ENCODE assay signal across 35 cellular contexts in the genomic region with DNA sequence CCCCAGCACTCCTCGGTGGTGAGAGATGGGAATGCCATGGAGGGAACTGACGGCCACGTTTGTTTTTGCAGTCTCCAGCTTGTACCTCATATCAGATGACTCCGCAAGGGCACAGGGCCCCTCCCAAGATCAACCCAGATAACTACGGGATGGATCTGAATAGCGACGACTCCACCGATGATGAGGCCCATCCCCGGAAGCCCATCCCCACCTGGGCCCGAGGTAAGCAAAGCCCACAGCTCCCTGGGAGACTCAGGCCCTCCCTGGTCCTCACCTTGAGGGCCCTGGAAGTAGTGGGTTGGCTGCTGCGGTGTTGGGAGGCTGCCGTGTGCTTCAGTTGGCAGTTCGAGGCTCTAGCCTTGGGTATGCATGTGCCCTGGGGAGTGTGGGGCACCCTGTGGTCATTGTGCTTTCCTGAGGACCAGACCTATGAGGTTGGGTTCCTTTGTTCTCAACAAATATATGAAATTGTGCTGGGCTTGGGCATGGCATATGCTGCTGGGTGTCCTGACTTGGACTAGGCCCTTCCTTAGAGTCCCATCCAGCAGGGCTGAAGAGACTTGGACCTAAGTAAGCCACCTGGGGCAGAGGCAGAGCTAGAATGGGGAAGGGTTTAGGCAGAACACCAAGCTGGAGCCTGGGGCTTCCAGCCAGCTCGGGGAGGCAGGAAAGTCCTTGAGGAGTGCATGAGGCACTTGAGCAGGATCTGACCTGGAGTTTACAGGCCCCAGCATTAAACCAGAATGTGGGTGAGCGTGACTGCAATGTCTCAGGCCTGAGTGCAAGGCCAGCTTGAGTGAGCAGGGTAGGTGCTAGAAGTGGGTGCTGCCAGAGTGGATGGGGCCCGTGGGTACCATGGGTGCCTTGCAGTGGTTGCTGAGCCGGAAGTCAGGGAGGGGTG. TPM values are rescaled to one million over a fixed set of nuclear protein-coding genes. Genes with fewer than 3 reads are reported as not detected.
A peak's percentile ranks its signal among the peaks of the same experiment; 100 is the strongest.
DNase-seq lines count a peak whose midpoint lies in the region; ATAC-seq and TF ChIP-seq lines count a peak whose summit lies in the region.
"Had no signal": no experiment of that assay in that cellular context is flagged by ENCODE, and none has a peak within 500 bp of the region (broad histone marks: within the 10 kb centered on the region; RNA-seq: fewer than 3 reads in every experiment).

No MANE protein-coding gene starts in this region.

- no peaks in the 10 kb centered on the region for H3K4me1 Mint-ChIP-seq in activated T-helper 1 cell treated with anti-CD3 and anti-CD28 coated beads, Interleukin-12 subunit alpha, Interleukin-12 subunit beta, Interleukin-2, Interleukin-4 antibody, amounts not matched to agents 30 ng/mL and 10 ng/mL and 1 ng/mL, durations not matched to agents 14 hours and 24 hours and 36 hours (ENCODE audit: low read depth)
- H3K4me1 Mint-ChIP-seq in neural crest cell = peaks cover 5% of the 10 kb centered on the region
- H3K4me1 Mint-ChIP-seq: activated CD4-positive, alpha-beta T cell treated with anti-CD3 and anti-CD28 coated beads for 36 hours; activated naive CD4-positive, alpha-beta T cell treated with anti-CD3 and anti-CD28 coated beads, Interleukin-2, amount 50 U/mL, for 24 hours; activated T-helper 17 cell treated with anti-CD3 and anti-CD28 coated beads, Interleukin-2, amount 50 U/mL, for 72 hours; memory B cell; neural progenitor cell had no signal

- intact Hi-C loops in activated T-helper 1 cell treated with anti-CD3 and anti-CD28 coated beads, Interleukin-12 subunit alpha, Interleukin-12 subunit beta, Interleukin-2, Interleukin-4 antibody, amounts not matched to agents 30 ng/mL and 10 ng/mL and 1 ng/mL, durations not matched to agents 14 hours and 24 hours and 36 hours (cut with micrococcal nuclease) = no loop called here
- intact Hi-C loops in tibial artery (cut with DNase I; ENCODE audit: low total_unique reads) = no loop called here

- H3K27ac Mint-ChIP-seq in activated T-helper 1 cell treated with anti-CD3 and anti-CD28 coated beads, Interleukin-12 subunit alpha, Interleukin-12 subunit beta, Interleukin-2, Interleukin-4 antibody, amounts not matched to agents 30 ng/mL and 10 ng/mL and 1 ng/mL, durations not matched to agents 14 hours and 24 hours and 36 hours = peak overlapping the region; percentile 19
- peak overlapping the region; percentile 71 for H3K27ac Mint-ChIP-seq in neural crest cell (ENCODE audit: unreplicated experiment)
- H3K27ac Mint-ChIP-seq: activated CD4-positive, alpha-beta T cell treated with anti-CD3 and anti-CD28 coated beads for 36 hours; activated naive CD4-positive, alpha-beta T cell treated with anti-CD3 and anti-CD28 coated beads, Interleukin-2, amount 50 U/mL, for 24 hours; activated T-helper 17 cell treated with anti-CD3 and anti-CD28 coated beads, Interleukin-2, amount 50 U/mL, for 72 hours; memory B cell; neural progenitor cell had no signal

- H3K4me3 Mint-ChIP-seq in activated T-helper 1 cell treated with anti-CD3 and anti-CD28 coated beads, Interleukin-12 subunit alpha, Interleukin-12 subunit beta, Interleukin-2, Interleukin-4 antibody, amounts not matched to agents 30 ng/mL and 10 ng/mL and 1 ng/mL, durations not matched to agents 14 hours and 24 hours and 36 hours = no peak overlapping the region
- no peak overlapping the region for H3K4me3 Mint-ChIP-seq in neural crest cell
- H3K4me3 Mint-ChIP-seq: activated CD4-positive, alpha-beta T cell treated with anti-CD3 and anti-CD28 coated beads for 36 hours; activated naive CD4-positive, alpha-beta T cell treated with anti-CD3 and anti-CD28 coated beads, Interleukin-2, amount 50 U/mL, for 24 hours; activated T-helper 17 cell treated with anti-CD3 and anti-CD28 coated beads, Interleukin-2, amount 50 U/mL, for 72 hours; CD14-positive monocyte; memory B cell; neural progenitor cell had no signal

- peaks cover 42% of the 10 kb centered on the region for H3K36me3 Mint-ChIP-seq in activated T-helper 1 cell treated with anti-CD3 and anti-CD28 coated beads, Interleukin-12 subunit alpha, Interleukin-12 subunit beta, Interleukin-2, Interleukin-4 antibody, amounts not matched to agents 30 ng/mL and 10 ng/mL and 1 ng/mL, durations not matched to agents 14 hours and 24 hours and 36 hours (ENCODE audit: low read depth)
- peaks cover 30% of the 10 kb centered on the region for H3K36me3 Mint-ChIP-seq in neural crest cell (ENCODE audit: low read depth)

- no peaks in the 10 kb centered on the region for H3K27me3 Mint-ChIP-seq in activated T-helper 1 cell treated with anti-CD3 and anti-CD28 coated beads, Interleukin-12 subunit alpha, Interleukin-12 subunit beta, Interleukin-2, Interleukin-4 antibody, amounts not matched to agents 30 ng/mL and 10 ng/mL and 1 ng/mL, durations not matched to agents 14 hours and 24 hours and 36 hours (ENCODE audit: insufficient read depth)
- no peaks in the 10 kb centered on the region for H3K27me3 Mint-ChIP-seq in neural crest cell (ENCODE audit: low read depth)
- H3K27me3 Mint-ChIP-seq: activated CD4-positive, alpha-beta T cell treated with anti-CD3 and anti-CD28 coated beads for 36 hours; activated naive CD4-positive, alpha-beta T cell treated with anti-CD3 and anti-CD28 coated beads, Interleukin-2, amount 50 U/mL, for 24 hours; activated T-helper 17 cell treated with anti-CD3 and anti-CD28 coated beads, Interleukin-2, amount 50 U/mL, for 72 hours; memory B cell had no signal

- peak; percentile 33 for DNase-seq in activated CD8-positive, alpha-beta memory T cell treated with anti-CD3 and anti-CD28 coated beads for 24 hours
- DNase-seq in activated CD8-positive, alpha-beta memory T cell treated with anti-CD3 and anti-CD28 coated beads, Interleukin-2, amount 50 U/mL, for 4 hours = no peak
- DNase-seq in activated T-helper 1 cell treated with anti-CD3 and anti-CD28 coated beads, Interleukin-12 subunit alpha, Interleukin-12 subunit beta, Interleukin-2, Interleukin-4 antibody, amounts not matched to agents 30 ng/mL and 10 ng/mL and 1 ng/mL, durations not matched to agents 14 hours and 24 hours and 36 hours (ENCODE audit: low spot score) = no peak
- DNase-seq in neural crest cell (ENCODE audit: low read depth, low spot score) (no peak), tibial artery (peak; percentile 12 to 58), GM20000 (ENCODE audit: low spot score) (no peak)
- DNase-seq: activated CD4-positive, alpha-beta T cell treated with anti-CD3 and anti-CD28 coated beads for 36 hours; amniotic stem cell; DMS79; effector CD8-positive, alpha-beta T cell; hippocampal formation; IMR-90; MV-4-11; NCI-H1436 treated with DMSO at 0.1 percent for 48 hours; NCI-H2081 treated with DMSO at 0.1 percent for 48 hours; NCI-H226; NCI-H69; PC-9; right lobe of liver; SHP77; stimulated activated CD4-positive, alpha-beta T cell treated with anti-CD3 and anti-CD28 coated beads, Interleukin-12 subunit alpha, Interleukin-12 subunit beta, amount 100 ng/mL, for 4 hours; stimulated activated CD4-positive, alpha-beta T cell treated with anti-CD3 and anti-CD28 coated beads, Interleukin-2, amount 100 ng/mL, for 48 hours; T-helper 2 cell had no signal

- H3K4me1 ChIP-seq in tibial artery = no peaks in the 10 kb centered on the region
- H3K4me1 ChIP-seq: neural progenitor cell, right lobe of liver had no signal

- H3K9me3 Mint-ChIP-seq in activated T-helper 1 cell treated with anti-CD3 and anti-CD28 coated beads, Interleukin-12 subunit alpha, Interleukin-12 subunit beta, Interleukin-2, Interleukin-4 antibody, amounts not matched to agents 30 ng/mL and 10 ng/mL and 1 ng/mL, durations not matched to agents 14 hours and 24 hours and 36 hours = no peaks in the 10 kb centered on the region
- no peaks in the 10 kb centered on the region for H3K9me3 Mint-ChIP-seq in neural crest cell
- H3K9me3 Mint-ChIP-seq: activated naive CD4-positive, alpha-beta T cell treated with anti-CD3 and anti-CD28 coated beads, Interleukin-2, amount 50 U/mL, for 24 hours; activated T-helper 17 cell treated with anti-CD3 and anti-CD28 coated beads, Interleukin-2, amount 50 U/mL, for 72 hours; CD14-positive monocyte; memory B cell; neural progenitor cell had no signal

- TF ChIP-seq CTCF in neural crest cell (conservative IDR thresholded peaks at IDR 0.05) (no peak), tibial artery (IDR thresholded peaks at IDR 0.05) (no peak), GM20000 (IDR thresholded peaks at IDR 0.05; ENCODE audit: extremely low read depth, missing control alignments) (no peak)

- no peaks in the 10 kb centered on the region for H3K9me3 ChIP-seq in tibial artery
- H3K9me3 ChIP-seq: right lobe of liver had no signal

- no peaks in the 10 kb centered on the region for H3K27me3 ChIP-seq in tibial artery
- H3K27me3 ChIP-seq: neural progenitor cell, right lobe of liver had no signal

- H3K36me3 ChIP-seq in tibial artery = peaks cover 53 to 79% (median 73%) of the 10 kb centered on the region in 3 donors
- H3K36me3 ChIP-seq: neural progenitor cell had no signal

- H3K4me3 ChIP-seq in tibial artery = no peak overlapping the region
- H3K4me3 ChIP-seq: neural progenitor cell, PC-9, right lobe of liver had no signal

- no peak overlapping the region for H3K27ac ChIP-seq in tibial artery
- H3K27ac ChIP-seq: neural progenitor cell, PC-9, right lobe of liver had no signal

- no peak for ATAC-seq in GM21360 (IDR thresholded peaks at IDR 0.05; ENCODE audit: unreplicated experiment)
- ATAC-seq in GM21390 (IDR thresholded peaks at IDR 0.05; ENCODE audit: unreplicated experiment) = no peak
- ATAC-seq: activated CD4-positive, alpha-beta T cell treated with anti-CD3 and anti-CD28 coated beads for 36 hours; activated T-helper 17 cell treated with anti-CD3 and anti-CD28 coated beads, Interleukin-2, amount 50 U/mL, for 72 hours; left colon had no signal

RNA-seq across cellular contexts. Expression of gene INCENP, which starts 26.4 kb away (rescaled TPM):
- 94.3 and 98.1 TPM in 2 replicates for total RNA-seq in activated T-helper 1 cell treated with anti-CD3 and anti-CD28 coated beads, Interleukin-12 subunit alpha, Interleukin-12 subunit beta, Interleukin-2, Interleukin-4 antibody, amounts not matched to agents 30 ng/mL and 10 ng/mL and 1 ng/mL, durations not matched to agents 14 hours and 24 hours and 36 hours
- 162 and 166 TPM in 2 replicates for total RNA-seq in neural crest cell

RNA-seq across cellular contexts. Expression of gene SCGB1D1, which starts 39.8 kb away (rescaled TPM):
- total RNA-seq in activated T-helper 1 cell treated with anti-CD3 and anti-CD28 coated beads, Interleukin-12 subunit alpha, Interleukin-12 subunit beta, Interleukin-2, Interleukin-4 antibody, amounts not matched to agents 30 ng/mL and 10 ng/mL and 1 ng/mL, durations not matched to agents 14 hours and 24 hours and 36 hours = not detected in 2 replicates
- not detected in 2 replicates for total RNA-seq in neural crest cell
- total RNA-seq: A172; activated CD4-positive, alpha-beta T cell treated with anti-CD3 and anti-CD28 coated beads for 36 hours; activated T-helper 17 cell treated with anti-CD3 and anti-CD28 coated beads, Interleukin-2, amount 50 U/mL, for 72 hours; epithelial cell of proximal tubule; IMR-90; left colon; LHCN-M2; PC-9; right lobe of liver; ureter had no signal

RNA-seq across cellular contexts. Expression of gene SCGB2A1, which starts 58.2 kb away (rescaled TPM):
- not detected in 2 replicates for total RNA-seq in activated T-helper 1 cell treated with anti-CD3 and anti-CD28 coated beads, Interleukin-12 subunit alpha, Interleukin-12 subunit beta, Interleukin-2, Interleukin-4 antibody, amounts not matched to agents 30 ng/mL and 10 ng/mL and 1 ng/mL, durations not matched to agents 14 hours and 24 hours and 36 hours
- total RNA-seq in neural crest cell = not detected in 2 replicates
- total RNA-seq: A172; activated CD4-positive, alpha-beta T cell treated with anti-CD3 and anti-CD28 coated beads for 36 hours; activated T-helper 17 cell treated with anti-CD3 and anti-CD28 coated beads, Interleukin-2, amount 50 U/mL, for 72 hours; epithelial cell of proximal tubule; IMR-90; LHCN-M2; PC-9; right lobe of liver had no signal

Comparison
In these comparisons a context has a peak if more than half of its experiments do, and no peak if none do; other contexts are left out.
1. DNase-seq: peak in activated CD8-positive, alpha-beta memory T cell treated with anti-CD3 and anti-CD28 coated beads for 24 hours (single experiment) and tibial artery (2 of 2); none in activated CD8-positive, alpha-beta memory T cell treated with anti-CD3 and anti-CD28 coated beads, Interleukin-2, amount 50 U/mL, for 4 hours (single experiment), activated T-helper 1 cell treated with anti-CD3 and anti-CD28 coated beads, Interleukin-12 subunit alpha, Interleukin-12 subunit beta, Interleukin-2, Interleukin-4 antibody, amounts not matched to agents 30 ng/mL and 10 ng/mL and 1 ng/mL, durations not matched to agents 14 hours and 24 hours and 36 hours (single experiment), neural crest cell (single experiment) and GM20000 (single experiment).